8 cellular contexts compared by ENCODE assay signal in the genomic region with DNA sequence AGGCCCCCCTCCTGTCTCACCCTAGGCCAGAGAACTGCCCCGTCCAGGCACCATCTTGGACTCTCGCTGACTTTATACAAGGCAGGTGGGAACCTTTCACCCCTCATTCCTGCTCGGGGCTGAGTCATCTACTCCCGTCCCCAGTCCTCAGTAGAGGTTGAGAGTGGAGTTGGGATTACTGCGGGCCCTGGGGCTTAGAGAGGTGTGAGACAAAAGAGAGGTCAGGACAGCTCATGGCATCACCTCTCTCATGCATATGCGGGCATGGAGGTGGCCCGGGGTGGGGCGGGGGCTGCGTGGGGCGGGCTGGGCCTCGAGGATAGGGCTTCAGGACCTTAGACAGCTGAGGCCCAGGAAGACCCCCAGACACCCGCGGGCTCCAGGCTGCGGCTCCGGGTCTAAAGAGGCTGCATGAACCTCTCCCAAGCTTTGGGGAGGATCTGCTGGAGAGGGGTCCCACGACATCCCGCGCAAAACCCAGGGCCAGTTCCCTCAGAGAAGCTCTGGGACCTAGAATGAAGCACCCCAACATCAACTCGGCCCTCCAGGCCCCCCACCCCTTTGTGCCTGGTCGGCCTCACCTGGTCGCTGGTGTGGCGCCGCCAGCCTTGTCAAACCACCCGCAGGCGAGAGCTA. TPM values are rescaled to one million over a fixed set of nuclear protein-coding genes. Genes with fewer than 3 reads are reported as not detected.
DNase-seq lines count a peak whose midpoint lies in the region; ATAC-seq and TF ChIP-seq lines count a peak whose summit lies in the region.

No MANE protein-coding gene starts in this region.

- no peak for TF ChIP-seq RAD21 in IMR-90 (IDR thresholded peaks at IDR 0.05; ENCODE audit: low read length)

- no TSS peak for BruUV-seq in IMR-90 (replicated peaks; lab: Mats Ljungman, UMichigan)

- peaks cover 10% of the 10 kb centered on the region for H3K36me3 ChIP-seq in IMR-90 (ENCODE audit: control insufficient read depth, insufficient read depth, low read length)

- no peak overlapping the region for H3K4ac ChIP-seq in IMR-90 (ENCODE audit: low read depth, low read length)

- H3K9me3 Mint-ChIP-seq in naive B cell: peaks cover 0 to 2% (median 0%) of the 10 kb centered on the region in 7 donors

- 0 out of 2 replicates have a peak overlapping the region, but pooled peaks have one; percentile 45 for H3K14ac ChIP-seq in IMR-90 (replicated peaks; ENCODE audit: low read depth, low read length)

- H2BK20ac ChIP-seq in IMR-90 (ENCODE audit: low read depth, low read length): no peak overlapping the region

- peak overlapping the region; percentile 79 for H3K4me3 ChIP-seq in AG09309 (ENCODE audit: control insufficient read depth, low read depth, low read length)
- peak overlapping the region; percentile 60 for H3K4me3 ChIP-seq in IMR-90 (ENCODE audit: insufficient read depth, low read depth, low read length)

- peak overlapping the region; percentile 97 for H2AK9ac ChIP-seq in IMR-90 (replicated peaks; ENCODE audit: low read depth, low read length, poor library complexity)

- H3K9ac ChIP-seq in IMR-90 (ENCODE audit: low read depth, low read length): peak overlapping the region; percentile 27; the same call in 1 of the 2 replicates

- H3K9me1 ChIP-seq in IMR-90 (ENCODE audit: insufficient read depth, low read length): peaks cover 2% of the 10 kb centered on the region; the same call in 1 of the 2 replicates

- H3K27ac ChIP-seq in IMR-90 (ENCODE audit: insufficient read depth, low read length): no peak overlapping the region
- peak overlapping the region; percentile 29 for H3K27ac ChIP-seq in cingulate gyrus (ENCODE audit: low read depth, low read length)

- WGBS in IMR-90 (ENCODE audit: extremely low coverage in 2 of 2, insufficient read length in 1 of 2), 2 experiments: 0% methylated on average over 11 of the region's 25 CpGs; no CpG with 5 or more reads in 1 of the 2 experiments

- no peak for TF ChIP-seq CTCF in AG09309 (IDR thresholded peaks at IDR 0.05; ENCODE audit: control insufficient read depth, insufficient read depth, low read depth, low read length, missing control alignments)
- TF ChIP-seq CTCF in IMR-90 (conservative IDR thresholded peaks at IDR 0.05; ENCODE audit: low read depth, low read length): no peak

- peaks cover 0 to under 1% of the 10 kb centered on the region in 2 donors for H3K36me3 Mint-ChIP-seq in naive B cell

- no peak overlapping the region for H3K56ac ChIP-seq in IMR-90 (ENCODE audit: extremely low read depth, insufficient read depth, low read length)

- CTCF ChIA-PET in IMR-90 (lab: Yijun Ruan, JAX): interaction anchor here (0.6 to 2.1 kb wide), 5 partner anchors 11 to 30 kb away, joined by 3 to 7 read pairs (median 4); no protein-coding TSS in a partner anchor

- peaks cover 2% of the 10 kb centered on the region; the same call in 1 of the 2 replicates for H3K27me3 ChIP-seq in IMR-90 (ENCODE audit: control insufficient read depth, insufficient read depth, low read length)

- dilution Hi-C loops in IMR-90 (cut with HindIII; ENCODE audit: low sequenced_read_pairs, unreplicated experiment): no loop called here

- peaks cover 17 to 22% (median 19%) of the 10 kb centered on the region in 3 donors for H3K4me1 Mint-ChIP-seq in naive B cell

- peaks cover 10 to 47% of the 10 kb centered on the region in 2 experiments; a peak in 3 of 4 replicates for H3K79me1 ChIP-seq in IMR-90 (ENCODE audit: low read depth in 1 of 2, low read length in 2 of 2)

- H2AFZ ChIP-seq in IMR-90 (replicated peaks; ENCODE audit: low read length, poor library complexity): peak overlapping the region; percentile 99

- no peak for TF ChIP-seq POLR2A in IMR-90 (IDR thresholded peaks at IDR 0.05; ENCODE audit: low read depth, low read length)

- H3K27ac Mint-ChIP-seq in naive B cell: peak overlapping the region in 5 of 6 donors; percentile 76 to 98 (median 91)

- peak overlapping the region; percentile 84 to 97 (median 96) for H3K4me3 Mint-ChIP-seq in naive B cell

- no peak overlapping the region for H3K23ac ChIP-seq in IMR-90 (ENCODE audit: low read depth, low read length)

- intact Hi-C loops in IMR-90 (cut with micrococcal nuclease): loop anchor here (5.0 kb wide), 1 partner anchor 37 kb away; no protein-coding TSS in a partner anchor

- peak overlapping the region; percentile 87 for H3K4me2 ChIP-seq in IMR-90 (ENCODE audit: low read depth, low read length)

- H2AK5ac ChIP-seq in IMR-90 (ENCODE audit: low read depth, low read length): no peak overlapping the region

- H3K9me3 ChIP-seq in IMR-90 (ENCODE audit: control insufficient read depth, insufficient read depth, low read length): no peaks in the 10 kb centered on the region

- no peak overlapping the region for H3K18ac ChIP-seq in IMR-90 (ENCODE audit: low read depth, low read length)

- H4K20me1 ChIP-seq in IMR-90 (ENCODE audit: insufficient read depth, low read length): peaks cover 26% of the 10 kb centered on the region

- POLR2A ChIA-PET in IMR-90 (lab: Charles Lee; ENCODE audit: unreplicated experiment): interaction anchor here (0.5 kb wide), 1 partner anchor 48 kb away, joined by 3 read pairs; no protein-coding TSS in a partner anchor

- H4K8ac ChIP-seq in IMR-90 (ENCODE audit: low read depth in 2 of 2, low read length in 2 of 2): peak overlapping the region in 1 of 2 experiments; percentile 69; a peak in 2 of 4 replicates

- H4K5ac ChIP-seq in IMR-90 (ENCODE audit: low read depth, low read length): no peak overlapping the region

- peaks cover 2% of the 10 kb centered on the region for H3K4me1 ChIP-seq in IMR-90 (ENCODE audit: control insufficient read depth, insufficient read depth, low read length)

- ATAC-seq in IMR-90 (ENCODE audit: low read depth) (no peak), naive B cell (ENCODE audit: low read depth in 2 of 2) (no peak)

- H2BK120ac ChIP-seq in IMR-90 (ENCODE audit: low read depth, low read length): no peak overlapping the region

- H2BK5ac ChIP-seq in IMR-90 (ENCODE audit: low read depth, low read length, poor library complexity, severe bottlenecking): no peak overlapping the region

- DNase-seq in AG09309 (ENCODE audit: low read depth) (no peak), IMR-90 (no peak), naive B cell (no peak), hippocampal formation (lab: John Stamatoyannopoulos, UW) (no peak), NCI-H2171 (lab: John Stamatoyannopoulos, UW) (no peak)
- DNase-seq in activated CD8-positive, alpha-beta memory T cell treated with anti-CD3 and anti-CD28 coated beads for 24 hours: no peak
- DNase-seq in stimulated activated CD4-positive, alpha-beta T cell treated with anti-CD3 and anti-CD28 coated beads, Interleukin-12 subunit alpha, Interleukin-12 subunit beta, amount 100 ng/mL, for 4 hours: no peak

- no peak overlapping the region for H2BK15ac ChIP-seq in IMR-90 (ENCODE audit: low read depth, low read length)

- H3K27me3 Mint-ChIP-seq in naive B cell: peaks cover 12 to 30% (median 29%) of the 10 kb centered on the region in 3 donors

- in situ Hi-C loops in IMR-90 (cut with MboI; ENCODE audit: low sequenced_read_pairs): no loop called here

- no peak overlapping the region for H4K91ac ChIP-seq in IMR-90 (ENCODE audit: insufficient read depth, low read depth, low read length)

TF ChIP-seq in IMR-90, 13 proteins besides CTCF, POLR2A, EP300 and RAD21 (continues in another document):
- no peak for TF ChIP-seq SMC3 (IDR thresholded peaks at IDR 0.05; ENCODE audit: low read depth, low read length)
- no peak for TF ChIP-seq NFE2L2 (IDR thresholded peaks at IDR 0.05; ENCODE audit: low read depth, low read length)
- no peak for TF ChIP-seq BHLHE40 (IDR thresholded peaks at IDR 0.05; ENCODE audit: low read depth, low read length)
- no peak for TF ChIP-seq MAFK (IDR thresholded peaks at IDR 0.05; ENCODE audit: low read depth, low read length)
- TF ChIP-seq, protein P1, sequence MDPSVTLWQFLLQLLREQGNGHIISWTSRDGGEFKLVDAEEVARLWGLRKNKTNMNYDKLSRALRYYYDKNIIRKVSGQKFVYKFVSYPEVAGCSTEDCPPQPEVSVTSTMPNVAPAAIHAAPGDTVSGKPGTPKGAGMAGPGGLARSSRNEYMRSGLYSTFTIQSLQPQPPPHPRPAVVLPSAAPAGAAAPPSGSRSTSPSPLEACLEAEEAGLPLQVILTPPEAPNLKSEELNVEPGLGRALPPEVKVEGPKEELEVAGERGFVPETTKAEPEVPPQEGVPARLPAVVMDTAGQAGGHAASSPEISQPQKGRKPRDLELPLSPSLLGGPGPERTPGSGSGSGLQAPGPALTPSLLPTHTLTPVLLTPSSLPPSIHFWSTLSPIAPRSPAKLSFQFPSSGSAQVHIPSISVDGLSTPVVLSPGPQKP (IDR thresholded peaks at IDR 0.05; ENCODE audit: borderline replicate concordance, low read depth, low read length): no peak
- no peak for TF ChIP-seq RCOR1 (IDR thresholded peaks at IDR 0.05; ENCODE audit: insufficient replicate concordance, low read length)

RNA-seq across cellular contexts. Expression of a gene that starts 0.3 kb away (rescaled TPM):
- 0.83 and 0.90 TPM in 2 replicates for total RNA-seq in IMR-90 (2012; rRNA removed)
- polyA plus RNA-seq in IMR-90 (2012; rRNA removed) (1.5 and 1.8 TPM in 2 replicates), naive B cell (ENCODE audit: low read depth in 6 of 6) (under 1 TPM in 2 of 6 donors, not detected in 4; 0.23 to 0.87 TPM)
- polyA plus RNA-seq in IMR-90 (2012; cell fraction: cytosol; rRNA removed): 0.97 and 2.0 TPM in 2 replicates
- polyA plus RNA-seq in IMR-90 (2012; cell fraction: nucleus; rRNA removed; ENCODE audit: low replicate concordance): 6.5 and 8.7 TPM in 2 replicates

RNA-seq across cellular contexts. Expression of a gene that starts 0.4 kb away (rescaled TPM):
- total RNA-seq in IMR-90 (2012; rRNA removed): 53.3 and 64.7 TPM in 2 replicates
- polyA plus RNA-seq in IMR-90 (2012; rRNA removed): 67.6 and 77.2 TPM in 2 replicates
- 36.7 and 46.7 TPM in 2 replicates for polyA plus RNA-seq in IMR-90 (2012; cell fraction: cytosol; rRNA removed)
- polyA plus RNA-seq in IMR-90 (2012; cell fraction: nucleus; rRNA removed; ENCODE audit: low replicate concordance): 417 and 427 TPM in 2 replicates
- 1 to 10 TPM; 3.5 to 6.4 (median 4.8) TPM for polyA plus RNA-seq in naive B cell (ENCODE audit: low read depth in 6 of 6)

RNA-seq across cellular contexts. Expression of a gene that starts 31.0 kb away (rescaled TPM):
- 17.8 and 19.2 TPM in 2 replicates for total RNA-seq in IMR-90 (2012; rRNA removed)
- polyA plus RNA-seq in IMR-90 (2012; rRNA removed): 101 and 108 TPM in 2 replicates
- 62.9 and 107 TPM in 2 replicates for polyA plus RNA-seq in IMR-90 (2012; cell fraction: cytosol; rRNA removed)
- polyA plus RNA-seq in IMR-90 (2012; cell fraction: nucleus; rRNA removed; ENCODE audit: low replicate concordance): 135 and 272 TPM in 2 replicates
- 10 to 100 TPM in 5 of 6 donors, 1 to 10 TPM in 1; 2.2 to 21.5 (median 13.2) TPM for polyA plus RNA-seq in naive B cell (ENCODE audit: low read depth in 6 of 6)

RNA-seq across cellular contexts. Expression of a gene that starts 31.2 kb away (rescaled TPM):
- total RNA-seq in IMR-90 (2012; rRNA removed): 8.1 and 9.1 TPM in 2 replicates
- polyA plus RNA-seq in IMR-90 (2012; rRNA removed): 18.6 and 18.7 TPM in 2 replicates
- 19.1 and 20.1 TPM in 2 replicates for polyA plus RNA-seq in IMR-90 (2012; cell fraction: cytosol; rRNA removed)
- polyA plus RNA-seq in IMR-90 (2012; cell fraction: nucleus; rRNA removed; ENCODE audit: low replicate concordance): 20.7 and 36.8 TPM in 2 replicates
- polyA plus RNA-seq in naive B cell (ENCODE audit: low read depth in 6 of 6): not detected

RNA-seq across cellular contexts. Expression of a gene that starts 43.3 kb away (rescaled TPM):
- total RNA-seq in IMR-90 (2012; rRNA removed): 8.8 and 8.9 TPM in 2 replicates
- polyA plus RNA-seq in IMR-90 (2012; rRNA removed): 7.5 and 7.7 TPM in 2 replicates
- polyA plus RNA-seq in IMR-90 (2012; cell fraction: cytosol; rRNA removed): 3.0 and 6.6 TPM in 2 replicates
- 2.6 and 5.5 TPM in 2 replicates for polyA plus RNA-seq in IMR-90 (2012; cell fraction: nucleus; rRNA removed; ENCODE audit: low replicate concordance)
- polyA plus RNA-seq in naive B cell (ENCODE audit: low read depth in 6 of 6): 10 to 100 TPM in 2 of 6 donors, 1 to 10 TPM in 3, not detected in 1; 5.5 to 13.3 (median 8.1) TPM

Comparison
In these comparisons a context has a peak if more than half of its experiments do, and no peak if none do; other contexts are left out.
1. RNA of a gene that starts 0.4 kb away (polyA plus RNA-seq): 36.7 to 427 TPM in IMR-90; 3.5 to 6.4 TPM in naive B cell; every median in the first group is over 4 times any median in the second.